Comparison of ENCODE assay signal across 1 cellular context in the genomic region with DNA sequence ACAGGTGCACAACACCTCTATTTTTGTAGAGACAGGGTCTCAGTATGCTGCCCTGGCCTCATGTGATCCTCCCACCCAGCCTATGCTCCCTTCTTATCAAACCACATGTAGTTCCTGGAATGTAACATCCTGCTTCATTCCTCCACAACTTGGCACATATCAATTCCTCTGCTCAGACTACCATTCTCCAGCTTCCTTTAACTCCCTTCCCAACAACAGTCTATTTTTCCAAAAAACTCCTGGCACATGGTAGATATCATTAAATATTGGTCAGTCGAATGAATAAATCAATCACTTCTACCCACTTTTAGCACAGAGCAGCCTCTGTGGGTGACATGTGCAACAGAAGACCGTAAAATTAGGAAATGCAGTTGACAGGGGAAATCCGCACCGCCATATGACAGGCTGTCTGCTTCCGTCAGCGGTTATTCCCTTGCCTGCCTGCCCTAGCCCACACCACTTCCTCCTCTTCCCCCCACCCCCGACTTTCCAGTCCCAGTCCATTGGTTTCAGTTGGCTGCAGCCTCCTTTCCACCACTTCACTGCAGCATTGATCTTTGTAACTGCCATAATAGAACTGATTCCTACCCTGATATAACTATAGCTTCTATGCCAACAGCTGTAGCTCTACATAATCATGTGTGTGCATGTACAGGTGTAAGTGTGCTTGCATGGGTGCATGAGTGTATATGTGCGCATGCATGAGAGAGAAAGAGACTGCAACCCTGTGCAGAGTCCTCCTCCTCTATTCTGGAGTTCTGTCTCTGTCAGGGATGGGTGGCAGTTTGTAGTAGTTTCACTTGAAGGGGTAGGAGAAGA.
TF ChIP-seq lines count a peak whose summit lies in the region.

No MANE protein-coding gene starts in this region.

TF ChIP-seq in HepG2, 621 proteins besides CTCF, POLR2A, EP300 and RAD21 (continued from another document):
- TF ChIP-seq, protein P1, sequence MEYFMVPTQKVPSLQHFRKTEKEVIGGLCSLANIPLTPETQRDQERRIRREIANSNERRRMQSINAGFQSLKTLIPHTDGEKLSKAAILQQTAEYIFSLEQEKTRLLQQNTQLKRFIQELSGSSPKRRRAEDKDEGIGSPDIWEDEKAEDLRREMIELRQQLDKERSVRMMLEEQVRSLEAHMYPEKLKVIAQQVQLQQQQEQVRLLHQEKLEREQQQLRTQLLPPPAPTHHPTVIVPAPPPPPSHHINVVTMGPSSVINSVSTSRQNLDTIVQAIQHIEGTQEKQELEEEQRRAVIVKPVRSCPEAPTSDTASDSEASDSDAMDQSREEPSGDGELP (IDR thresholded peaks at IDR 0.05; ENCODE audit: borderline replicate concordance, low read depth): peak; percentile 55; the same call in 1 of the 2 replicates
- TF ChIP-seq PRMT3 (CRISPR knock-in tag; IDR thresholded peaks at IDR 0.05; ENCODE audit: borderline replicate concordance, low read depth) (no peak), RARA (CRISPR knock-in tag; IDR thresholded peaks at IDR 0.05) (no peak), CREB1 (IDR thresholded peaks at IDR 0.05) (no peak), CREB1 (CRISPR knock-in tag; IDR thresholded peaks at IDR 0.05) (peak; percentile 29; the same call in 1 of the 2 replicates), CHD2 (IDR thresholded peaks at IDR 0.05; ENCODE audit: low read depth, low read length) (no peak), MEIS1 (CRISPR knock-in tag; IDR thresholded peaks at IDR 0.05; ENCODE audit: borderline replicate concordance) (no peak), KLF12 (CRISPR knock-in tag; IDR thresholded peaks at IDR 0.05; ENCODE audit: borderline replicate concordance) (no peak), PAF1 (CRISPR knock-in tag; IDR thresholded peaks at IDR 0.05) (no peak), SRF (IDR thresholded peaks at IDR 0.05; ENCODE audit: low read depth, low read length) (no peak), HNRNPLL (IDR thresholded peaks at IDR 0.05; ENCODE audit: low read depth, low read length, poor library complexity, severe bottlenecking) (no peak), ZBTB8A (CRISPR knock-in tag; IDR thresholded peaks at IDR 0.05; ENCODE audit: borderline replicate concordance, low read depth) (no peak)
- TF ChIP-seq, protein P2, sequence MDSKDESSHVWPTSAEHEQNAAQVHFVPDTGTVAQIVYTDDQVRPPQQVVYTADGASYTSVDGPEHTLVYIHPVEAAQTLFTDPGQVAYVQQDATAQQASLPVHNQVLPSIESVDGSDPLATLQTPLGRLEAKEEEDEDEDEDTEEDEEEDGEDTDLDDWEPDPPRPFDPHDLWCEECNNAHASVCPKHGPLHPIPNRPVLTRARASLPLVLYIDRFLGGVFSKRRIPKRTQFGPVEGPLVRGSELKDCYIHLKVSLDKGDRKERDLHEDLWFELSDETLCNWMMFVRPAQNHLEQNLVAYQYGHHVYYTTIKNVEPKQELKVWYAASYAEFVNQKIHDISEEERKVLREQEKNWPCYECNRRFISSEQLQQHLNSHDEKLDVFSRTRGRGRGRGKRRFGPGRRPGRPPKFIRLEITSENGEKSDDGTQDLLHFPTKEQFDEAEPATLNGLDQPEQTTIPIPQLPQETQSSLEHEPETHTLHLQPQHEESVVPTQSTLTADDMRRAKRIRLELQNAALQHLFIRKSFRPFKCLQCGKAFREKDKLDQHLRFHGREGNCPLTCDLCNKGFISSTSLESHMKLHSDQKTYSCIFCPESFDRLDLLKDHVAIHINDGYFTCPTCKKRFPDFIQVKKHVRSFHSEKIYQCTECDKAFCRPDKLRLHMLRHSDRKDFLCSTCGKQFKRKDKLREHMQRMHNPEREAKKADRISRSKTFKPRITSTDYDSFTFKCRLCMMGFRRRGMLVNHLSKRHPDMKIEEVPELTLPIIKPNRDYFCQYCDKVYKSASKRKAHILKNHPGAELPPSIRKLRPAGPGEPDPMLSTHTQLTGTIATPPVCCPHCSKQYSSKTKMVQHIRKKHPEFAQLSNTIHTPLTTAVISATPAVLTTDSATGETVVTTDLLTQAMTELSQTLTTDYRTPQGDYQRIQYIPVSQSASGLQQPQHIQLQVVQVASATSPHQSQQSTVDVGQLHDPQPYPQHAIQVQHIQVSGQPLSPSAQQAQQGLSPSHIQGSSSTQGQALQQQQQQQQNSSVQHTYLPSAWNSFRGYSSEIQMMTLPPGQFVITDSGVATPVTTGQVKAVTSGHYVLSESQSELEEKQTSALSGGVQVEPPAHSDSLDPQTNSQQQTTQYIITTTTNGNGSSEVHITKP (CRISPR knock-in tag; IDR thresholded peaks at IDR 0.05; ENCODE audit: low read depth): no peak
- TF ChIP-seq, protein P3, sequence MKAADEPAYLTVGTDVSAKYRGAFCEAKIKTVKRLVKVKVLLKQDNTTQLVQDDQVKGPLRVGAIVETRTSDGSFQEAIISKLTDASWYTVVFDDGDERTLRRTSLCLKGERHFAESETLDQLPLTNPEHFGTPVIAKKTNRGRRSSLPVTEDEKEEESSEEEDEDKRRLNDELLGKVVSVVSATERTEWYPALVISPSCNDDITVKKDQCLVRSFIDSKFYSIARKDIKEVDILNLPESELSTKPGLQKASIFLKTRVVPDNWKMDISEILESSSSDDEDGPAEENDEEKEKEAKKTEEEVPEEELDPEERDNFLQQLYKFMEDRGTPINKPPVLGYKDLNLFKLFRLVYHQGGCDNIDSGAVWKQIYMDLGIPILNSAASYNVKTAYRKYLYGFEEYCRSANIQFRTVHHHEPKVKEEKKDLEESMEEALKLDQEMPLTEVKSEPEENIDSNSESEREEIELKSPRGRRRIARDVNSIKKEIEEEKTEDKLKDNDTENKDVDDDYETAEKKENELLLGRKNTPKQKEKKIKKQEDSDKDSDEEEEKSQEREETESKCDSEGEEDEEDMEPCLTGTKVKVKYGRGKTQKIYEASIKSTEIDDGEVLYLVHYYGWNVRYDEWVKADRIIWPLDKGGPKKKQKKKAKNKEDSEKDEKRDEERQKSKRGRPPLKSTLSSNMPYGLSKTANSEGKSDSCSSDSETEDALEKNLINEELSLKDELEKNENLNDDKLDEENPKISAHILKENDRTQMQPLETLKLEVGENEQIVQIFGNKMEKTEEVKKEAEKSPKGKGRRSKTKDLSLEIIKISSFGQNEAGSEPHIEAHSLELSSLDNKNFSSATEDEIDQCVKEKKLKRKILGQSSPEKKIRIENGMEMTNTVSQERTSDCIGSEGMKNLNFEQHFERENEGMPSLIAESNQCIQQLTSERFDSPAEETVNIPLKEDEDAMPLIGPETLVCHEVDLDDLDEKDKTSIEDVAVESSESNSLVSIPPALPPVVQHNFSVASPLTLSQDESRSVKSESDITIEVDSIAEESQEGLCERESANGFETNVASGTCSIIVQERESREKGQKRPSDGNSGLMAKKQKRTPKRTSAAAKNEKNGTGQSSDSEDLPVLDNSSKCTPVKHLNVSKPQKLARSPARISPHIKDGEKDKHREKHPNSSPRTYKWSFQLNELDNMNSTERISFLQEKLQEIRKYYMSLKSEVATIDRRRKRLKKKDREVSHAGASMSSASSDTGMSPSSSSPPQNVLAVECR (CRISPR knock-in tag; IDR thresholded peaks at IDR 0.05; ENCODE audit: borderline replicate concordance): peak; percentile 36; the same call in 1 of the 2 replicates
- TF ChIP-seq, protein P4, sequence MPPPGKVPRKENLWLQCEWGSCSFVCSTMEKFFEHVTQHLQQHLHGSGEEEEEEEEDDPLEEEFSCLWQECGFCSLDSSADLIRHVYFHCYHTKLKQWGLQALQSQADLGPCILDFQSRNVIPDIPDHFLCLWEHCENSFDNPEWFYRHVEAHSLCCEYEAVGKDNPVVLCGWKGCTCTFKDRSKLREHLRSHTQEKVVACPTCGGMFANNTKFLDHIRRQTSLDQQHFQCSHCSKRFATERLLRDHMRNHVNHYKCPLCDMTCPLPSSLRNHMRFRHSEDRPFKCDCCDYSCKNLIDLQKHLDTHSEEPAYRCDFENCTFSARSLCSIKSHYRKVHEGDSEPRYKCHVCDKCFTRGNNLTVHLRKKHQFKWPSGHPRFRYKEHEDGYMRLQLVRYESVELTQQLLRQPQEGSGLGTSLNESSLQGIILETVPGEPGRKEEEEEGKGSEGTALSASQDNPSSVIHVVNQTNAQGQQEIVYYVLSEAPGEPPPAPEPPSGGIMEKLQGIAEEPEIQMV (CRISPR knock-in tag; IDR thresholded peaks at IDR 0.05; ENCODE audit: low read depth): no peak
- TF ChIP-seq, protein P5, sequence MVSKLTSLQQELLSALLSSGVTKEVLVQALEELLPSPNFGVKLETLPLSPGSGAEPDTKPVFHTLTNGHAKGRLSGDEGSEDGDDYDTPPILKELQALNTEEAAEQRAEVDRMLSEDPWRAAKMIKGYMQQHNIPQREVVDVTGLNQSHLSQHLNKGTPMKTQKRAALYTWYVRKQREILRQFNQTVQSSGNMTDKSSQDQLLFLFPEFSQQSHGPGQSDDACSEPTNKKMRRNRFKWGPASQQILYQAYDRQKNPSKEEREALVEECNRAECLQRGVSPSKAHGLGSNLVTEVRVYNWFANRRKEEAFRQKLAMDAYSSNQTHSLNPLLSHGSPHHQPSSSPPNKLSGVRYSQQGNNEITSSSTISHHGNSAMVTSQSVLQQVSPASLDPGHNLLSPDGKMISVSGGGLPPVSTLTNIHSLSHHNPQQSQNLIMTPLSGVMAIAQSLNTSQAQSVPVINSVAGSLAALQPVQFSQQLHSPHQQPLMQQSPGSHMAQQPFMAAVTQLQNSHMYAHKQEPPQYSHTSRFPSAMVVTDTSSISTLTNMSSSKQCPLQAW (CRISPR knock-in tag; IDR thresholded peaks at IDR 0.05): no peak
TF ChIP-seq in HepG2: peak in this region for 23.
